In the genomic region with DNA sequence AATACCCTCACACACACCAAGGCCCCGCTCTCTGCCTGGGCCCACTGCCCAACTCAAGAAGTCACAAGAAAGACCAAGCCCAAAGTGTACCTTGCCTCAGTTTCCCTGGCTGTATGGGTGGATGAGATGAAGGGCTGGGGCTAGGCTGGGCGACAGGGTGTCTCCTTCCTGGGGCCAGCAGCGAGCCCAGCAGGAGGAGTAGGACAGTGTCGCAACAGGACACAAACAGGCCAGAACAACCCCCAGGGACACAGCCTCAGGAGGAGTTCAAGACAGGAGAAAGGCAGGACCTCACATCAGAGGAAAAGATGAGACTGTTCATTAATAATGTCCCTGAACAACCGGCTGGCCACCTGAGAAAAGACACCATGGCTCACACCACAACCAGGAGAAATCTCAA, we compare ENCODE assay signal across 2 cellular contexts.
TF ChIP-seq lines count a peak whose summit lies in the region.

No MANE protein-coding gene starts in this region.

TF ChIP-seq in IMR-90, 13 proteins besides CTCF, POLR2A, EP300 and RAD21:
- no peak for TF ChIP-seq CHD1 (IDR thresholded peaks at IDR 0.05; ENCODE audit: low read depth, low read length)
- peak; percentile 61 for TF ChIP-seq CEBPB (IDR thresholded peaks at IDR 0.05; ENCODE audit: low read depth, low read length)

TF ChIP-seq in GM12878, 131 proteins besides CTCF, POLR2A, EP300 and RAD21:
- TF ChIP-seq CEBPB (IDR thresholded peaks at IDR 0.05; ENCODE audit: borderline replicate concordance in 1 of 2, low read depth in 2 of 2, low read length in 2 of 2) (no peak), TAF1 (IDR thresholded peaks at IDR 0.05; ENCODE audit: borderline replicate concordance, low read depth, low read length) (no peak)
- TF ChIP-seq, protein P1, sequence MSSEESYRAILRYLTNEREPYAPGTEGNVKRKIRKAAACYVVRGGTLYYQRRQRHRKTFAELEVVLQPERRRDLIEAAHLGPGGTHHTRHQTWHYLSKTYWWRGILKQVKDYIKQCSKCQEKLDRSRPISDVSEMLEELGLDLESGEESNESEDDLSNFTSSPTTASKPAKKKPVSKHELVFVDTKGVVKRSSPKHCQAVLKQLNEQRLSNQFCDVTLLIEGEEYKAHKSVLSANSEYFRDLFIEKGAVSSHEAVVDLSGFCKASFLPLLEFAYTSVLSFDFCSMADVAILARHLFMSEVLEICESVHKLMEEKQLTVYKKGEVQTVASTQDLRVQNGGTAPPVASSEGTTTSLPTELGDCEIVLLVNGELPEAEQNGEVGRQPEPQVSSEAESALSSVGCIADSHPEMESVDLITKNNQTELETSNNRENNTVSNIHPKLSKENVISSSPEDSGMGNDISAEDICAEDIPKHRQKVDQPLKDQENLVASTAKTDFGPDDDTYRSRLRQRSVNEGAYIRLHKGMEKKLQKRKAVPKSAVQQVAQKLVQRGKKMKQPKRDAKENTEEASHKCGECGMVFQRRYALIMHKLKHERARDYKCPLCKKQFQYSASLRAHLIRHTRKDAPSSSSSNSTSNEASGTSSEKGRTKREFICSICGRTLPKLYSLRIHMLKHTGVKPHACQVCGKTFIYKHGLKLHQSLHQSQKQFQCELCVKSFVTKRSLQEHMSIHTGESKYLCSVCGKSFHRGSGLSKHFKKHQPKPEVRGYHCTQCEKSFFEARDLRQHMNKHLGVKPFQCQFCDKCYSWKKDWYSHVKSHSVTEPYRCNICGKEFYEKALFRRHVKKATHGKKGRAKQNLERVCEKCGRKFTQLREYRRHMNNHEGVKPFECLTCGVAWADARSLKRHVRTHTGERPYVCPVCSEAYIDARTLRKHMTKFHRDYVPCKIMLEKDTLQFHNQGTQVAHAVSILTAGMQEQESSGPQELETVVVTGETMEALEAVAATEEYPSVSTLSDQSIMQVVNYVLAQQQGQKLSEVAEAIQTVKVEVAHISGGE (CRISPR knock-in tag; IDR thresholded peaks at IDR 0.05), result no peak
